Comparison of ENCODE assay signal across 8 cellular contexts in genomic region chr3:58305882-58306661, GRCh38. TPM values are rescaled to one million over a fixed set of nuclear protein-coding genes. Genes with fewer than 3 reads are reported as not detected.
DNase-seq lines count a peak whose midpoint lies in the region; ATAC-seq and TF ChIP-seq lines count a peak whose summit lies in the region.

Gene HTD2 (plus strand): TSS chr3:58306520. CDS start chr3:58317614, 11,094 bp downstream.
Gene RPP14 (plus strand): TSS chr3:58306245. CDS start chr3:58310330, 4,085 bp downstream.

- H3K27ac ChIP-seq in urinary bladder (ENCODE audit: low read depth), result peak within 1 kb of the TSS; percentile 99

- H3K36me3 Mint-ChIP-seq in T-helper 17 cell (ENCODE audit: low read depth) (peaks cover 3% of the 10 kb centered on the region), progenitor cell of endocrine pancreas (ENCODE audit: insufficient read depth) (peaks cover 6% of the 10 kb centered on the region)

- 4% methylated on average over 71 of the region's 71 CpGs for WGBS in urinary bladder

- H3K27ac Mint-ChIP-seq in T-helper 17 cell, result peak within 1 kb of the TSS; percentile 98
- peak within 1 kb of the TSS; percentile 100 for H3K27ac Mint-ChIP-seq in progenitor cell of endocrine pancreas

- no peaks in the 10 kb centered on the region for H3K36me3 ChIP-seq in urinary bladder (ENCODE audit: insufficient read depth)

- TF ChIP-seq CTCF in progenitor cell of endocrine pancreas (IDR thresholded peaks at IDR 0.05; ENCODE audit: unreplicated experiment), result peak; percentile 99

- ATAC-seq in HG02885 (IDR thresholded peaks at IDR 0.05; ENCODE audit: poor library complexity, unreplicated experiment) (peak; percentile 92), T-helper 17 cell (peak; percentile 92), left cardiac atrium (peak; percentile 96)

- no peaks in the 10 kb centered on the region for H3K9me3 ChIP-seq in T-helper 17 cell (ENCODE audit: control insufficient read depth, low read length, poor library complexity, severe bottlenecking)

- no peaks in the 10 kb centered on the region for H3K9me3 Mint-ChIP-seq in progenitor cell of endocrine pancreas (ENCODE audit: low read depth)

- TF ChIP-seq POLR2A in GM15510 (IDR thresholded peaks at IDR 0.05; ENCODE audit: borderline replicate concordance, extremely low read depth, insufficient read length), result peak; percentile 85

- peaks cover 8% of the 10 kb centered on the region for H3K27me3 Mint-ChIP-seq in T-helper 17 cell
- H3K27me3 Mint-ChIP-seq in progenitor cell of endocrine pancreas, result peaks cover 10% of the 10 kb centered on the region

- H3K4me1 ChIP-seq in urinary bladder (ENCODE audit: insufficient read depth), result no peaks in the 10 kb centered on the region

- intact Hi-C loops in left cardiac atrium (cut with DNase I), result no loop called here

- DNase-seq in NCI-H1694 (lab: John Stamatoyannopoulos, UW) (peak; percentile 62), T-helper 17 cell (peak; percentile 94 to 98 (median 94)), amygdala (lab: John Stamatoyannopoulos, UW) (peak; percentile 71 to 100 (median 95)), left cardiac atrium (peak; percentile 99), progenitor cell of endocrine pancreas (ENCODE audit: low spot score, unreplicated experiment) (peak; percentile 92)

- H3K4me3 Mint-ChIP-seq in T-helper 17 cell, result peak within 1 kb of the TSS; percentile 99
- H3K4me3 Mint-ChIP-seq in progenitor cell of endocrine pancreas (ENCODE audit: low read depth), result peak within 1 kb of the TSS; percentile 96

- H3K4me1 Mint-ChIP-seq in T-helper 17 cell (peaks cover 24% of the 10 kb centered on the region), progenitor cell of endocrine pancreas (ENCODE audit: low read depth) (peaks cover 15% of the 10 kb centered on the region)

- H3K4me3 ChIP-seq in urinary bladder (ENCODE audit: low read depth, low read length), result peak within 1 kb of the TSS; percentile 67

RNA-seq across cellular contexts. Expression of gene HTD2, which starts in this region (rescaled TPM):
- total RNA-seq in T-helper 17 cell (1 to 10 TPM; 6.9 to 7.3 TPM), left cardiac atrium (10 to 100 TPM in 1 of 2 donors, 1 to 10 TPM in 1; 8.1 to 12.1 TPM), progenitor cell of endocrine pancreas (10.2 and 10.7 TPM in 2 replicates), urinary bladder (11.0 TPM)
- 10.6 TPM for polyA plus RNA-seq in urinary bladder

RNA-seq across cellular contexts. Expression of gene RPP14, which starts in this region (rescaled TPM):
- 10 to 100 TPM; 16.4 to 19.4 TPM for total RNA-seq in T-helper 17 cell
- total RNA-seq in left cardiac atrium, result 10 to 100 TPM; 19.0 to 24.2 TPM
- total RNA-seq in progenitor cell of endocrine pancreas, result 22.9 and 26.0 TPM in 2 replicates
- 19.2 TPM for total RNA-seq in urinary bladder
- 9.4 TPM for polyA plus RNA-seq in urinary bladder

Comparison
In these comparisons a context has a peak if more than half of its experiments do, and no peak if none do; other contexts are left out.
1. Peak in every context shown above with its lines: DNase-seq, ATAC-seq, H3K4me3 ChIP-seq and H3K27ac ChIP-seq.